In the genomic region with DNA sequence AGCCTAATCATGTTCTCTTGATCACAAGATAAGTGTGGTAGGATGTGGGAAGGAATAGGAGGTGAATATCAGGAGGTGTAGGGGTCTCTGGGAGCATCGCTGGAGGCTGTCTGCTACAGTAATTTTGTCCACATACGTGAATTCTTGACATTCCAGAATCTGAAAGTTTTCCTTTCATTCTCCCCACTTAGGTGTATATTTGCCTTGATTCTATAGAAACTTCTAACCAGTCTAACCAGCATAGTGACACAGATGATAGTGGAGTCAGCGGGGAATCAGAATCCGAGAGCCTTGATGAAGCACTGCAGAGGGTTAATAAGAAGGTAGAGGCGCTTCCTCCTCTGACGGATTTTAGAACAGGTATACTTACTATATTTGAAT, we compare ENCODE assay signal across 21 cellular contexts.
DNase-seq lines count a peak whose midpoint lies in the region; ATAC-seq and TF ChIP-seq lines count a peak whose summit lies in the region.
"Had no signal": no experiment of that assay in that cellular context is flagged by ENCODE, and none has a peak within 500 bp of the region (broad histone marks: within the 10 kb centered on the region; RNA-seq: fewer than 3 reads in every experiment).

No MANE protein-coding gene starts in this region.

- H3K4me3 ChIP-seq in Caco-2 (ENCODE audit: low read depth, low read length) (no peak overlapping the region), esophagus muscularis mucosa (no peak overlapping the region)
- H3K4me3 ChIP-seq: BLaER1, GM12878 had no signal

- no peak for TF ChIP-seq POLR2A in esophagus muscularis mucosa (IDR thresholded peaks at IDR 0.05; ENCODE audit: low read depth)

- intact Hi-C loops in Caco-2 (cut with micrococcal nuclease; ENCODE audit: unreplicated experiment) = loop anchor here (1.0 kb wide), 1 partner anchor 87 kb away; no protein-coding TSS in a partner anchor
- intact Hi-C loops in esophagus muscularis mucosa (cut with DNase I) = no loop called here
- intact Hi-C loops in activated CD4-positive, alpha-beta T cell treated with anti-CD3 and anti-CD28 coated beads for 36 hours (cut with DNase I, micrococcal nuclease) = no loop called here

- H3K27me3 ChIP-seq in Caco-2 (replicated peaks; ENCODE audit: control insufficient read depth, insufficient read depth, low read length) = no peaks in the 10 kb centered on the region
- peaks cover 0 to 19% (median 0%) of the 10 kb centered on the region in 4 donors for H3K27me3 ChIP-seq in esophagus muscularis mucosa
- H3K27me3 ChIP-seq: BLaER1 had no signal

- no peak overlapping the region for H3K27ac ChIP-seq in esophagus muscularis mucosa (replicated peaks in 1 of 4)
- H3K27ac ChIP-seq: BLaER1 had no signal

- peaks cover 2% of the 10 kb centered on the region; the same call in 1 of the 2 replicates for H3K9me3 ChIP-seq in Caco-2
- no peaks in the 10 kb centered on the region for H3K9me3 ChIP-seq in esophagus muscularis mucosa
- H3K9me3 ChIP-seq: BE2C, BLaER1 had no signal

- H3K36me3 ChIP-seq in Caco-2 (ENCODE audit: control insufficient read depth, insufficient read depth, low read length) (no peaks in the 10 kb centered on the region), esophagus muscularis mucosa (no peaks in the 10 kb centered on the region)
- H3K36me3 ChIP-seq: BE2C, BLaER1 had no signal

- no peak for TF ChIP-seq EP300 in esophagus muscularis mucosa (IDR thresholded peaks at IDR 0.05)

- BruUV-seq in Caco-2 (replicated peaks; lab: Mats Ljungman, UMichigan) = no TSS peak

- TF ChIP-seq CTCF in Caco-2 (IDR thresholded peaks at IDR 0.05; ENCODE audit: insufficient read depth in 1 of 2, low read depth in 1 of 2, low read length in 1 of 2, severe bottlenecking in 1 of 2, unreplicated experiment in 1 of 2) = no peak
- TF ChIP-seq CTCF in esophagus muscularis mucosa (IDR thresholded peaks at IDR 0.05) = no peak
- no peak for TF ChIP-seq CTCF in type B pancreatic cell (conservative IDR thresholded peaks at IDR 0.05)

- ATAC-seq in HG03108 (IDR thresholded peaks at IDR 0.05; ENCODE audit: unreplicated experiment) = no peak
- ATAC-seq in activated CD4-positive, alpha-beta T cell treated with anti-CD3 and anti-CD28 coated beads for 36 hours = no peak

- H3K27ac Mint-ChIP-seq in Caco-2 (ENCODE audit: unreplicated experiment) (peak overlapping the region; percentile 69), type B pancreatic cell (peak overlapping the region; percentile 9)
- no peak overlapping the region for H3K27ac Mint-ChIP-seq in activated CD4-positive, alpha-beta T cell treated with anti-CD3 and anti-CD28 coated beads for 36 hours
- H3K27ac Mint-ChIP-seq: CD14-positive monocyte; CD4-positive, alpha-beta memory T cell; CD4-positive, CD25-positive, alpha-beta regulatory T cell; CD8-positive, alpha-beta memory T cell had no signal

- H3K9me3 Mint-ChIP-seq in Caco-2 (ENCODE audit: unreplicated experiment) = no peaks in the 10 kb centered on the region
- peaks cover 2% of the 10 kb centered on the region for H3K9me3 Mint-ChIP-seq in type B pancreatic cell
- no peaks in the 10 kb centered on the region for H3K9me3 Mint-ChIP-seq in activated CD4-positive, alpha-beta T cell treated with anti-CD3 and anti-CD28 coated beads for 36 hours (ENCODE audit: low read depth)
- H3K9me3 Mint-ChIP-seq: CD14-positive monocyte; CD4-positive, alpha-beta memory T cell; CD4-positive, CD25-positive, alpha-beta regulatory T cell had no signal

- CTCF ChIA-PET in Caco-2 (lab: Charles Lee) = no interaction called here
- CTCF ChIA-PET in activated CD4-positive, alpha-beta T cell treated with anti-CD3 and anti-CD28 coated beads for 36 hours (lab: Charles Lee) = interaction anchor here (0.6 kb wide), 1 partner anchor 896 kb away, joined by 3 read pairs; no protein-coding TSS in a partner anchor

- peak overlapping the region; percentile 36 for H3K4me3 Mint-ChIP-seq in Caco-2 (ENCODE audit: unreplicated experiment)
- no peak overlapping the region for H3K4me3 Mint-ChIP-seq in type B pancreatic cell
- no peak overlapping the region for H3K4me3 Mint-ChIP-seq in activated CD4-positive, alpha-beta T cell treated with anti-CD3 and anti-CD28 coated beads for 36 hours
- H3K4me3 Mint-ChIP-seq: CD14-positive monocyte; CD4-positive, alpha-beta memory T cell; CD4-positive, CD25-positive, alpha-beta regulatory T cell; CD8-positive, alpha-beta memory T cell had no signal

- H3K4me1 Mint-ChIP-seq in Caco-2 (ENCODE audit: low read depth, unreplicated experiment) = peaks cover 34% of the 10 kb centered on the region
- no peaks in the 10 kb centered on the region for H3K4me1 Mint-ChIP-seq in type B pancreatic cell (ENCODE audit: unreplicated experiment)
- peaks cover 3% of the 10 kb centered on the region for H3K4me1 Mint-ChIP-seq in activated CD4-positive, alpha-beta T cell treated with anti-CD3 and anti-CD28 coated beads for 36 hours

- H3K4me1 ChIP-seq in Caco-2 (peaks cover 20% of the 10 kb centered on the region), esophagus muscularis mucosa (no peaks in the 10 kb centered on the region)
- H3K4me1 ChIP-seq: BE2C had no signal

- peak in 1 of 2 experiments; percentile 56 for DNase-seq in Caco-2
- peak; percentile 19 for DNase-seq in ELF-1 (ENCODE audit: low read depth, low spot score)
- DNase-seq in esophagus muscularis mucosa (ENCODE audit: extremely low spot score) = peak; percentile 64
- DNase-seq in type B pancreatic cell (ENCODE audit: extremely low spot score, unreplicated experiment) = no peak
- no peak for DNase-seq in T-helper 2 cell
- no peak for DNase-seq in activated CD4-positive, alpha-beta T cell treated with anti-CD3 and anti-CD28 coated beads for 36 hours
- DNase-seq: 8988T; ACHN; BE2C; C1 segment of cervical spinal cord; Calu3; CD4-positive, alpha-beta memory T cell; CD4-positive, CD25-positive, alpha-beta regulatory T cell; CD8-positive, alpha-beta memory T cell; COR-L47; DMS79 treated with DMSO at 0.1 percent for 48 hours; GDM1 had no signal

- H3K27me3 Mint-ChIP-seq in Caco-2 (ENCODE audit: insufficient read depth, unreplicated experiment) (no peaks in the 10 kb centered on the region), type B pancreatic cell (no peaks in the 10 kb centered on the region)
- peaks cover 28% of the 10 kb centered on the region for H3K27me3 Mint-ChIP-seq in activated CD4-positive, alpha-beta T cell treated with anti-CD3 and anti-CD28 coated beads for 36 hours

- H3K36me3 Mint-ChIP-seq in Caco-2 (ENCODE audit: insufficient read depth, unreplicated experiment) (no peaks in the 10 kb centered on the region), type B pancreatic cell (no peaks in the 10 kb centered on the region)
- no peaks in the 10 kb centered on the region for H3K36me3 Mint-ChIP-seq in activated CD4-positive, alpha-beta T cell treated with anti-CD3 and anti-CD28 coated beads for 36 hours (ENCODE audit: low read depth)
- H3K36me3 Mint-ChIP-seq: CD14-positive monocyte; CD4-positive, alpha-beta memory T cell; CD4-positive, CD25-positive, alpha-beta regulatory T cell had no signal

- 80% methylated on average over 6 of the region's 6 CpGs for WGBS in esophagus muscularis mucosa

- POLR2A ChIA-PET in Caco-2 (lab: Charles Lee) = no interaction called here
- POLR2A ChIA-PET in activated CD4-positive, alpha-beta T cell treated with anti-CD3 and anti-CD28 coated beads for 36 hours (lab: Charles Lee) = no interaction called here

Comparison
In these comparisons a context has a peak if more than half of its experiments do, and no peak if none do; other contexts are left out.
1. DNase-seq: peak in ELF-1 (single experiment) and esophagus muscularis mucosa (single experiment); none in type B pancreatic cell (single experiment), T-helper 2 cell (0 of 5) and activated CD4-positive, alpha-beta T cell treated with anti-CD3 and anti-CD28 coated beads for 36 hours (single experiment).